13 cellular contexts compared by ENCODE assay signal in the genomic region with DNA sequence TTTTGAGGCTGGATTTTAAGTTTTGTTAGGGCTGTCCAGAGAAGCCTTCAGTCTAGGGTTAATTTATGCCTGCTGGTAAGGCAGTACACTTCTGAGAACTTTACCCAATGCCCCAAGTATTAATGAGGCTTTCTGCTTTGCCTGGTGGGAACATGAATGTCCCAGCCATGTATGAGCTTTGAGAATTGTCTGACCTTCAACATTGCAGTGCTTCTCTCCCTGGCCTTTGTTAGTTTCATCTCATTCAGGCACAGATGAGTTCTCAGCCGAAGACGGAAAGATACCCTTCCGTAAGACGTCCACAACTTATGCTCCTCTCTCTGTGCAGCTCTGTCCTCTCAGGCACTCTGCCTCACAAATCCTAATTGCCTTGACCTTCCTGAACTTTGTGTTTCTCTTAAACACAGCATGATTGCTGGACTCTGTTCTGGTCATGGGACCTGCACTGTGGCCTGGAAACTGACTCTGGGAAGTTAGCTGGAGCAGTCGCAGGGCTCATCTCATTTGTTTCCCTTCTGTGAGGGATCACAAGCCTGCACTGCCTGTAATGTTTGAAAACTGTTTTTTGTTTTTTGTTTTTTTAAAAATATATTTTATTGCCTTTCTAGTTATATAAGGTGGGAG. TPM values are rescaled to one million over a fixed set of nuclear protein-coding genes. Genes with fewer than 3 reads are reported as not detected.
A peak's percentile ranks its signal among the peaks of the same experiment; 100 is the strongest.
DNase-seq lines count a peak whose midpoint lies in the region; ATAC-seq lines count a peak whose summit lies in the region.
"Had no signal": no experiment of that assay in that cellular context is flagged by ENCODE, and none has a peak within 500 bp of the region (broad histone marks: within the 10 kb centered on the region; RNA-seq: fewer than 3 reads in every experiment).

No MANE protein-coding gene starts in this region.

- no peak overlapping the region for H3K27ac Mint-ChIP-seq in naive thymus-derived CD4-positive, alpha-beta T cell
- H3K27ac Mint-ChIP-seq: T-helper 17 cell had no signal

- no peak overlapping the region for H3K4me3 Mint-ChIP-seq in naive thymus-derived CD4-positive, alpha-beta T cell
- H3K4me3 Mint-ChIP-seq: T-helper 17 cell had no signal

- no peaks in the 10 kb centered on the region for H3K9me3 ChIP-seq in ectodermal cell (ENCODE audit: control insufficient read depth, low read length)
- no peaks in the 10 kb centered on the region for H3K9me3 ChIP-seq in naive thymus-derived CD4-positive, alpha-beta T cell (ENCODE audit: control insufficient read depth in 2 of 3, low read length in 3 of 3)

- H3K9me3 Mint-ChIP-seq in naive thymus-derived CD4-positive, alpha-beta T cell = no peaks in the 10 kb centered on the region

- peaks cover 0 to 24% (median 7%) of the 10 kb centered on the region in 7 donors for H3K4me1 Mint-ChIP-seq in naive thymus-derived CD4-positive, alpha-beta T cell

- no peaks in the 10 kb centered on the region for H3K27me3 Mint-ChIP-seq in naive thymus-derived CD4-positive, alpha-beta T cell

- no peaks in the 10 kb centered on the region for H3K4me1 ChIP-seq in ectodermal cell (ENCODE audit: control insufficient read depth, insufficient read depth, low read length)
- peaks cover 0 to 4% of the 10 kb centered on the region in 2 donors for H3K4me1 ChIP-seq in naive thymus-derived CD4-positive, alpha-beta T cell (ENCODE audit: control insufficient read depth in 2 of 2, insufficient read depth in 2 of 2, low read length in 2 of 2)

- peak overlapping the region; percentile 53 for H3K27ac ChIP-seq in ectodermal cell (ENCODE audit: insufficient read depth, low read depth, low read length, poor library complexity, severe bottlenecking)
- no peak overlapping the region for H3K27ac ChIP-seq in naive thymus-derived CD4-positive, alpha-beta T cell (ENCODE audit: low read depth, low read length)

- H3K27me3 ChIP-seq in ectodermal cell (ENCODE audit: control insufficient read depth, insufficient read depth, low read length, poor library complexity, severe bottlenecking) = no peaks in the 10 kb centered on the region
- no peaks in the 10 kb centered on the region for H3K27me3 ChIP-seq in naive thymus-derived CD4-positive, alpha-beta T cell (ENCODE audit: control insufficient read depth in 2 of 2, insufficient read depth in 2 of 2, low read length in 2 of 2)

- peak; percentile 37 for DNase-seq in ELF-1 (ENCODE audit: low read depth, low spot score)
- DNase-seq in left lobe of liver (ENCODE audit: low spot score) = peak; percentile 87
- peak; percentile 71 for DNase-seq in sciatic nerve (ENCODE audit: low spot score)
- DNase-seq in naive thymus-derived CD4-positive, alpha-beta T cell = no peak
- DNase-seq in stimulated activated CD4-positive, alpha-beta T cell treated with anti-CD3 and anti-CD28 coated beads, Interleukin-2, amount 100 ng/mL, for 24 hours = no peak
- DNase-seq in activated T-cell treated with anti-CD3 and anti-CD28 coated beads, Interleukin-2, amount 50 U/mL, for 48 hours = no peak
- DNase-seq: AML-193; Karpas-422; NCI-H526 treated with DMSO at 0.1 percent for 48 hours; stimulated activated CD4-positive, alpha-beta T cell treated with anti-CD3 and anti-CD28 coated beads, Interleukin-2, amount 100 ng/mL, for 48 hours; T-helper 17 cell had no signal

- no peak overlapping the region for H3K4me3 ChIP-seq in ectodermal cell (ENCODE audit: insufficient read depth, low read depth, low read length)
- H3K4me3 ChIP-seq in naive thymus-derived CD4-positive, alpha-beta T cell (ENCODE audit: low read length) = no peak overlapping the region

- H3K36me3 Mint-ChIP-seq in naive thymus-derived CD4-positive, alpha-beta T cell = peaks cover 0 to 5% (median 3%) of the 10 kb centered on the region in 5 donors

- ATAC-seq in left lobe of liver = peak; percentile 91
- ATAC-seq in sciatic nerve = peak; percentile 97
- no peak for ATAC-seq in naive thymus-derived CD4-positive, alpha-beta T cell
- ATAC-seq in GM21447 (IDR thresholded peaks at IDR 0.05; ENCODE audit: unreplicated experiment) = no peak
- ATAC-seq: T-helper 17 cell had no signal

- WGBS in ectodermal cell, 2 experiments = 87 to 88% methylated on average over 5 of the region's 5 CpGs

- CTCF ChIA-PET in naive thymus-derived CD4-positive, alpha-beta T cell (lab: Charles Lee) = no interaction called here

- POLR2A ChIA-PET in naive thymus-derived CD4-positive, alpha-beta T cell (lab: Charles Lee) = no interaction called here

- no peaks in the 10 kb centered on the region for H3K36me3 ChIP-seq in ectodermal cell (ENCODE audit: control insufficient read depth, insufficient read depth, low read length)
- H3K36me3 ChIP-seq in naive thymus-derived CD4-positive, alpha-beta T cell (ENCODE audit: control insufficient read depth in 2 of 3, insufficient read depth in 3 of 3, low read length in 3 of 3) = no peaks in the 10 kb centered on the region

- intact Hi-C loops in sciatic nerve (cut with DNase I) = no loop called here
- intact Hi-C loops in naive thymus-derived CD4-positive, alpha-beta T cell (cut with micrococcal nuclease) = no loop called here

RNA-seq across cellular contexts. Expression of gene CHPT1, which starts 15.7 kb away (rescaled TPM):
- polyA plus RNA-seq in ectodermal cell (2013, experiment 1 of 4) = 14.5 TPM
- 12.0 TPM for polyA plus RNA-seq in ectodermal cell (2013, experiment 2 of 4)
- polyA plus RNA-seq in ectodermal cell (2013, experiment 3 of 4) = 10.3 TPM
- polyA plus RNA-seq in ectodermal cell (2013, experiment 4 of 4) = 11.2 TPM
- total RNA-seq in left lobe of liver (78.3 TPM), sciatic nerve (66.3 TPM)
- total RNA-seq in naive thymus-derived CD4-positive, alpha-beta T cell = 10 to 100 TPM in 3 of 5 experiments, 1 to 10 TPM in 2; 6.5 to 22.6 (median 14.5) TPM
- 10 to 100 TPM in 1 of 2 donors, 1 to 10 TPM in 1; 9.4 to 22.9 TPM for polyA plus RNA-seq in naive thymus-derived CD4-positive, alpha-beta T cell

RNA-seq across cellular contexts. Expression of gene SYCP3, which starts 26.1 kb away (rescaled TPM):
- not detected for polyA plus RNA-seq in ectodermal cell (2013, experiment 1 of 4)
- polyA plus RNA-seq in ectodermal cell (2013, experiment 2 of 4) = not detected
- polyA plus RNA-seq in ectodermal cell (2013, experiment 3 of 4) = not detected
- polyA plus RNA-seq in ectodermal cell (2013, experiment 4 of 4) = not detected
- not detected for total RNA-seq in left lobe of liver
- not detected for total RNA-seq in sciatic nerve
- total RNA-seq in naive thymus-derived CD4-positive, alpha-beta T cell = under 1 TPM in 4 of 5 experiments, not detected in 1; 0.35 to 0.87 (median 0.63) TPM
- polyA plus RNA-seq in naive thymus-derived CD4-positive, alpha-beta T cell = under 1 TPM in 1 of 2 donors, not detected in 1; 0.23 TPM

Comparison
In these comparisons a context has a peak if more than half of its experiments do, and no peak if none do; other contexts are left out.
1. DNase-seq: peak in ELF-1 (single experiment), left lobe of liver (single experiment) and sciatic nerve (single experiment); none in naive thymus-derived CD4-positive, alpha-beta T cell (0 of 9), stimulated activated CD4-positive, alpha-beta T cell treated with anti-CD3 and anti-CD28 coated beads, Interleukin-2, amount 100 ng/mL, for 24 hours (0 of 2) and activated T-cell treated with anti-CD3 and anti-CD28 coated beads, Interleukin-2, amount 50 U/mL, for 48 hours (0 of 2).
2. ATAC-seq: peak in left lobe of liver (single experiment) and sciatic nerve (single experiment); none in naive thymus-derived CD4-positive, alpha-beta T cell (single experiment) and GM21447 (single experiment).